1 cellular context compared by ENCODE assay signal in the genomic region with DNA sequence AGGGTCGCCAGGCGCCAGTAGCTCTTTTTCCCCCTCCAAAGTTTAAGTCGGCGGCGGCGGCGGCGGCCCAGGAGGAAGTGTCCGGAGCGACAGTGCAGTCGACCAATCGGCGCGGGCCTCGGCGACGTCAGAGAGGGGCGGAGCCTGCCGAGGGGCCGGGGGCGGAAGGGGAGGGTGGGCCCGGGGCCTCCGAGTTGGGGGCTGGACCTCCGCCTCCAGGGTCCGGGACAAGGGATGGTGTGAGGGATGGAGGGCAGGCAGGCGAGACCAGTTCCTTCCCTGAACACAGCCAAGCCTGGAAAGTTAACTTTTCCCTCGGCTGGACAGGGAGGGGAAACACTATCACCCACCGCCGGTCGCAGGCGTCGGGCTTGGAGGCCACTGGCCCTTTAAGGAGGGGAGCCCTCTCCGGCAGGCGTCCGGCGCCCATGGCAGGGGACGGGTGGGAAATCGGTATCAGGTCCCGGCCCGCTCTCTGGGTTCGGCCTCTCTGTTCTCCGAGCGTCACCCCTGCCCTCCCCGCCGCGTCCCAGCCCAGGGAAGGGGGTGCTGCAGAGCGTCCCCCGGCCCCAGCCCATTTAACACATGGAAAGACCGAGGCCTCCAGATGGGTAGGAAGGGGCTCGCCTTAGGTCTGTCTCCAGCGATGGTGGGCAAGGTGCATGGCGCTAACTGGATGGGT.
TF ChIP-seq lines count a peak whose summit lies in the region.

A gene (minus strand): TSS at position 81 of the 682 bp plus-strand sequence. CDS start 744 bp downstream, outside the sequence.

TF ChIP-seq in HepG2, 621 proteins besides CTCF, POLR2A, EP300 and RAD21 (continued from another document and continues in another):
- TF ChIP-seq, protein P1, sequence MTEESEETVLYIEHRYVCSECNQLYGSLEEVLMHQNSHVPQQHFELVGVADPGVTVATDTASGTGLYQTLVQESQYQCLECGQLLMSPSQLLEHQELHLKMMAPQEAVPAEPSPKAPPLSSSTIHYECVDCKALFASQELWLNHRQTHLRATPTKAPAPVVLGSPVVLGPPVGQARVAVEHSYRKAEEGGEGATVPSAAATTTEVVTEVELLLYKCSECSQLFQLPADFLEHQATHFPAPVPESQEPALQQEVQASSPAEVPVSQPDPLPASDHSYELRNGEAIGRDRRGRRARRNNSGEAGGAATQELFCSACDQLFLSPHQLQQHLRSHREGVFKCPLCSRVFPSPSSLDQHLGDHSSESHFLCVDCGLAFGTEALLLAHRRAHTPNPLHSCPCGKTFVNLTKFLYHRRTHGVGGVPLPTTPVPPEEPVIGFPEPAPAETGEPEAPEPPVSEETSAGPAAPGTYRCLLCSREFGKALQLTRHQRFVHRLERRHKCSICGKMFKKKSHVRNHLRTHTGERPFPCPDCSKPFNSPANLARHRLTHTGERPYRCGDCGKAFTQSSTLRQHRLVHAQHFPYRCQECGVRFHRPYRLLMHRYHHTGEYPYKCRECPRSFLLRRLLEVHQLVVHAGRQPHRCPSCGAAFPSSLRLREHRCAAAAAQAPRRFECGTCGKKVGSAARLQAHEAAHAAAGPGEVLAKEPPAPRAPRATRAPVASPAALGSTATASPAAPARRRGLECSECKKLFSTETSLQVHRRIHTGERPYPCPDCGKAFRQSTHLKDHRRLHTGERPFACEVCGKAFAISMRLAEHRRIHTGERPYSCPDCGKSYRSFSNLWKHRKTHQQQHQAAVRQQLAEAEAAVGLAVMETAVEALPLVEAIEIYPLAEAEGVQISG (CRISPR knock-in tag; IDR thresholded peaks at IDR 0.05), result no peak
- TF ChIP-seq PHF8 (CRISPR knock-in tag; IDR thresholded peaks at IDR 0.05) (peak; percentile 68), NR3C1 (CRISPR knock-in tag; IDR thresholded peaks at IDR 0.05) (no peak), ZNF468 (CRISPR knock-in tag; IDR thresholded peaks at IDR 0.05) (no peak), HNF4G (IDR thresholded peaks at IDR 0.05; ENCODE audit: borderline replicate concordance, low read depth, low read length) (no peak), HNF4G (CRISPR knock-in tag; IDR thresholded peaks at IDR 0.05; ENCODE audit: borderline replicate concordance, low read depth) (peak; percentile 25; the same call in 1 of the 2 replicates), ZBTB38 (CRISPR knock-in tag; IDR thresholded peaks at IDR 0.05) (no peak), CHD2 (IDR thresholded peaks at IDR 0.05; ENCODE audit: low read depth, low read length) (no peak), ZNF256 (CRISPR knock-in tag; conservative IDR thresholded peaks at IDR 0.05) (no peak), SRSF9 (IDR thresholded peaks at IDR 0.05; ENCODE audit: borderline replicate concordance, insufficient read depth, low read depth, low read length, poor library complexity, severe bottlenecking) (no peak), SP140L (CRISPR knock-in tag; IDR thresholded peaks at IDR 0.05; ENCODE audit: borderline replicate concordance) (no peak), KDM5B (CRISPR knock-in tag; IDR thresholded peaks at IDR 0.05; ENCODE audit: borderline replicate concordance) (peak; percentile 37; the same call in 1 of the 2 replicates), REXO4 (CRISPR knock-in tag; IDR thresholded peaks at IDR 0.05; ENCODE audit: borderline replicate concordance) (no peak), SNRNP70 (IDR thresholded peaks at IDR 0.05; ENCODE audit: low read depth, low read length) (no peak), ARNT2 (CRISPR knock-in tag; IDR thresholded peaks at IDR 0.05; ENCODE audit: low read depth) (no peak), ZNF713 (CRISPR knock-in tag; IDR thresholded peaks at IDR 0.05) (no peak), KAT2B (IDR thresholded peaks at IDR 0.05; ENCODE audit: borderline replicate concordance, low read depth, low read length) (no peak), HOXA7 (CRISPR knock-in tag; IDR thresholded peaks at IDR 0.05) (no peak), ZNF33A (CRISPR knock-in tag; IDR thresholded peaks at IDR 0.05; ENCODE audit: borderline replicate concordance) (no peak), ZNF343 (CRISPR knock-in tag; IDR thresholded peaks at IDR 0.05) (no peak)
- TF ChIP-seq, protein P2, sequence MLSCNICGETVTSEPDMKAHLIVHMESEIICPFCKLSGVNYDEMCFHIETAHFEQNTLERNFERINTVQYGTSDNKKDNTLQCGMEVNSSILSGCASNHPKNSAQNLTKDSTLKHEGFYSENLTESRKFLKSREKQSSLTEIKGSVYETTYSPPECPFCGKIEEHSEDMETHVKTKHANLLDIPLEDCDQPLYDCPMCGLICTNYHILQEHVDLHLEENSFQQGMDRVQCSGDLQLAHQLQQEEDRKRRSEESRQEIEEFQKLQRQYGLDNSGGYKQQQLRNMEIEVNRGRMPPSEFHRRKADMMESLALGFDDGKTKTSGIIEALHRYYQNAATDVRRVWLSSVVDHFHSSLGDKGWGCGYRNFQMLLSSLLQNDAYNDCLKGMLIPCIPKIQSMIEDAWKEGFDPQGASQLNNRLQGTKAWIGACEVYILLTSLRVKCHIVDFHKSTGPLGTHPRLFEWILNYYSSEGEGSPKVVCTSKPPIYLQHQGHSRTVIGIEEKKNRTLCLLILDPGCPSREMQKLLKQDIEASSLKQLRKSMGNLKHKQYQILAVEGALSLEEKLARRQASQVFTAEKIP (CRISPR knock-in tag; IDR thresholded peaks at IDR 0.05; ENCODE audit: borderline replicate concordance), result no peak
- TF ChIP-seq, protein P3, sequence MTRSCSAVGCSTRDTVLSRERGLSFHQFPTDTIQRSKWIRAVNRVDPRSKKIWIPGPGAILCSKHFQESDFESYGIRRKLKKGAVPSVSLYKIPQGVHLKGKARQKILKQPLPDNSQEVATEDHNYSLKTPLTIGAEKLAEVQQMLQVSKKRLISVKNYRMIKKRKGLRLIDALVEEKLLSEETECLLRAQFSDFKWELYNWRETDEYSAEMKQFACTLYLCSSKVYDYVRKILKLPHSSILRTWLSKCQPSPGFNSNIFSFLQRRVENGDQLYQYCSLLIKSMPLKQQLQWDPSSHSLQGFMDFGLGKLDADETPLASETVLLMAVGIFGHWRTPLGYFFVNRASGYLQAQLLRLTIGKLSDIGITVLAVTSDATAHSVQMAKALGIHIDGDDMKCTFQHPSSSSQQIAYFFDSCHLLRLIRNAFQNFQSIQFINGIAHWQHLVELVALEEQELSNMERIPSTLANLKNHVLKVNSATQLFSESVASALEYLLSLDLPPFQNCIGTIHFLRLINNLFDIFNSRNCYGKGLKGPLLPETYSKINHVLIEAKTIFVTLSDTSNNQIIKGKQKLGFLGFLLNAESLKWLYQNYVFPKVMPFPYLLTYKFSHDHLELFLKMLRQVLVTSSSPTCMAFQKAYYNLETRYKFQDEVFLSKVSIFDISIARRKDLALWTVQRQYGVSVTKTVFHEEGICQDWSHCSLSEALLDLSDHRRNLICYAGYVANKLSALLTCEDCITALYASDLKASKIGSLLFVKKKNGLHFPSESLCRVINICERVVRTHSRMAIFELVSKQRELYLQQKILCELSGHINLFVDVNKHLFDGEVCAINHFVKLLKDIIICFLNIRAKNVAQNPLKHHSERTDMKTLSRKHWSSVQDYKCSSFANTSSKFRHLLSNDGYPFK (CRISPR knock-in tag; IDR thresholded peaks at IDR 0.05; ENCODE audit: borderline replicate concordance), result no peak
- TF ChIP-seq, protein P4, sequence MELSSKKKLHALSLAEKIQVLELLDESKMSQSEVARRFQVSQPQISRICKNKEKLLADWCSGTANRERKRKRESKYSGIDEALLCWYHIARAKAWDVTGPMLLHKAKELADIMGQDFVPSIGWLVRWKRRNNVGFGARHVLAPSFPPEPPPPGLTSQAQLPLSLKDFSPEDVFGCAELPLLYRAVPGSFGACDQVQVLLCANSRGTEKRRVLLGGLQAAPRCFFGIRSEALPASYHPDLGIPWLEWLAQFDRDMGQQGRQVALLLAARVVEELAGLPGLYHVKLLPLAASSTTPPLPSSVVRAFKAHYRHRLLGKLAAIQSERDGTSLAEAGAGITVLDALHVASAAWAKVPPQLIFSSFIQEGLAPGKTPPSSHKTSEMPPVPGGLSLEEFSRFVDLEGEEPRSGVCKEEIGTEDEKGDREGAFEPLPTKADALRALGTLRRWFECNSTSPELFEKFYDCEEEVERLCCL (CRISPR knock-in tag; IDR thresholded peaks at IDR 0.05; ENCODE audit: borderline replicate concordance), result no peak
- TF ChIP-seq, protein P5, sequence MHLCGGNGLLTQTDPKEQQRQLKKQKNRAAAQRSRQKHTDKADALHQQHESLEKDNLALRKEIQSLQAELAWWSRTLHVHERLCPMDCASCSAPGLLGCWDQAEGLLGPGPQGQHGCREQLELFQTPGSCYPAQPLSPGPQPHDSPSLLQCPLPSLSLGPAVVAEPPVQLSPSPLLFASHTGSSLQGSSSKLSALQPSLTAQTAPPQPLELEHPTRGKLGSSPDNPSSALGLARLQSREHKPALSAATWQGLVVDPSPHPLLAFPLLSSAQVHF (CRISPR knock-in tag; IDR thresholded peaks at IDR 0.05), result no peak
- TF ChIP-seq, protein P6, sequence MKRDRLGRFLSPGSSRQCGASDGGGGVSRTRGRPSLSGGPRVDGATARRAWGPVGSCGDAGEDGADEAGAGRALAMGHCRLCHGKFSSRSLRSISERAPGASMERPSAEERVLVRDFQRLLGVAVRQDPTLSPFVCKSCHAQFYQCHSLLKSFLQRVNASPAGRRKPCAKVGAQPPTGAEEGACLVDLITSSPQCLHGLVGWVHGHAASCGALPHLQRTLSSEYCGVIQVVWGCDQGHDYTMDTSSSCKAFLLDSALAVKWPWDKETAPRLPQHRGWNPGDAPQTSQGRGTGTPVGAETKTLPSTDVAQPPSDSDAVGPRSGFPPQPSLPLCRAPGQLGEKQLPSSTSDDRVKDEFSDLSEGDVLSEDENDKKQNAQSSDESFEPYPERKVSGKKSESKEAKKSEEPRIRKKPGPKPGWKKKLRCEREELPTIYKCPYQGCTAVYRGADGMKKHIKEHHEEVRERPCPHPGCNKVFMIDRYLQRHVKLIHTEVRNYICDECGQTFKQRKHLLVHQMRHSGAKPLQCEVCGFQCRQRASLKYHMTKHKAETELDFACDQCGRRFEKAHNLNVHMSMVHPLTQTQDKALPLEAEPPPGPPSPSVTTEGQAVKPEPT (CRISPR knock-in tag; IDR thresholded peaks at IDR 0.05; ENCODE audit: low read depth), result no peak
- TF ChIP-seq, protein P7, sequence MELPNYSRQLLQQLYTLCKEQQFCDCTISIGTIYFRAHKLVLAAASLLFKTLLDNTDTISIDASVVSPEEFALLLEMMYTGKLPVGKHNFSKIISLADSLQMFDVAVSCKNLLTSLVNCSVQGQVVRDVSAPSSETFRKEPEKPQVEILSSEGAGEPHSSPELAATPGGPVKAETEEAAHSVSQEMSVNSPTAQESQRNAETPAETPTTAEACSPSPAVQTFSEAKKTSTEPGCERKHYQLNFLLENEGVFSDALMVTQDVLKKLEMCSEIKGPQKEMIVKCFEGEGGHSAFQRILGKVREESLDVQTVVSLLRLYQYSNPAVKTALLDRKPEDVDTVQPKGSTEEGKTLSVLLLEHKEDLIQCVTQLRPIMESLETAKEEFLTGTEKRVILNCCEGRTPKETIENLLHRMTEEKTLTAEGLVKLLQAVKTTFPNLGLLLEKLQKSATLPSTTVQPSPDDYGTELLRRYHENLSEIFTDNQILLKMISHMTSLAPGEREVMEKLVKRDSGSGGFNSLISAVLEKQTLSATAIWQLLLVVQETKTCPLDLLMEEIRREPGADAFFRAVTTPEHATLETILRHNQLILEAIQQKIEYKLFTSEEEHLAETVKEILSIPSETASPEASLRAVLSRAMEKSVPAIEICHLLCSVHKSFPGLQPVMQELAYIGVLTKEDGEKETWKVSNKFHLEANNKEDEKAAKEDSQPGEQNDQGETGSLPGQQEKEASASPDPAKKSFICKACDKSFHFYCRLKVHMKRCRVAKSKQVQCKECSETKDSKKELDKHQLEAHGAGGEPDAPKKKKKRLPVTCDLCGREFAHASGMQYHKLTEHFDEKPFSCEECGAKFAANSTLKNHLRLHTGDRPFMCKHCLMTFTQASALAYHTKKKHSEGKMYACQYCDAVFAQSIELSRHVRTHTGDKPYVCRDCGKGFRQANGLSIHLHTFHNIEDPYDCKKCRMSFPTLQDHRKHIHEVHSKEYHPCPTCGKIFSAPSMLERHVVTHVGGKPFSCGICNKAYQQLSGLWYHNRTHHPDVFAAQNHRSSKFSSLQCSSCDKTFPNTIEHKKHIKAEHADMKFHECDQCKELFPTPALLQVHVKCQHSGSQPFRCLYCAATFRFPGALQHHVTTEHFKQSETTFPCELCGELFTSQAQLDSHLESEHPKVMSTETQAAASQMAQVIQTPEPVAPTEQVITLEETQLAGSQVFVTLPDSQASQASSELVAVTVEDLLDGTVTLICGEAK (IDR thresholded peaks at IDR 0.05), result no peak
- TF ChIP-seq, protein P7 (CRISPR knock-in tag; IDR thresholded peaks at IDR 0.05), result no peak; the same call in 1 of the 2 replicates
- TF ChIP-seq, protein P8, sequence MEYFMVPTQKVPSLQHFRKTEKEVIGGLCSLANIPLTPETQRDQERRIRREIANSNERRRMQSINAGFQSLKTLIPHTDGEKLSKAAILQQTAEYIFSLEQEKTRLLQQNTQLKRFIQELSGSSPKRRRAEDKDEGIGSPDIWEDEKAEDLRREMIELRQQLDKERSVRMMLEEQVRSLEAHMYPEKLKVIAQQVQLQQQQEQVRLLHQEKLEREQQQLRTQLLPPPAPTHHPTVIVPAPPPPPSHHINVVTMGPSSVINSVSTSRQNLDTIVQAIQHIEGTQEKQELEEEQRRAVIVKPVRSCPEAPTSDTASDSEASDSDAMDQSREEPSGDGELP (IDR thresholded peaks at IDR 0.05; ENCODE audit: borderline replicate concordance, low read depth), result no peak
- TF ChIP-seq, protein P9, sequence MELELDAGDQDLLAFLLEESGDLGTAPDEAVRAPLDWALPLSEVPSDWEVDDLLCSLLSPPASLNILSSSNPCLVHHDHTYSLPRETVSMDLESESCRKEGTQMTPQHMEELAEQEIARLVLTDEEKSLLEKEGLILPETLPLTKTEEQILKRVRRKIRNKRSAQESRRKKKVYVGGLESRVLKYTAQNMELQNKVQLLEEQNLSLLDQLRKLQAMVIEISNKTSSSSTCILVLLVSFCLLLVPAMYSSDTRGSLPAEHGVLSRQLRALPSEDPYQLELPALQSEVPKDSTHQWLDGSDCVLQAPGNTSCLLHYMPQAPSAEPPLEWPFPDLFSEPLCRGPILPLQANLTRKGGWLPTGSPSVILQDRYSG (CRISPR knock-in tag; IDR thresholded peaks at IDR 0.05), result no peak
